In the genomic region with DNA sequence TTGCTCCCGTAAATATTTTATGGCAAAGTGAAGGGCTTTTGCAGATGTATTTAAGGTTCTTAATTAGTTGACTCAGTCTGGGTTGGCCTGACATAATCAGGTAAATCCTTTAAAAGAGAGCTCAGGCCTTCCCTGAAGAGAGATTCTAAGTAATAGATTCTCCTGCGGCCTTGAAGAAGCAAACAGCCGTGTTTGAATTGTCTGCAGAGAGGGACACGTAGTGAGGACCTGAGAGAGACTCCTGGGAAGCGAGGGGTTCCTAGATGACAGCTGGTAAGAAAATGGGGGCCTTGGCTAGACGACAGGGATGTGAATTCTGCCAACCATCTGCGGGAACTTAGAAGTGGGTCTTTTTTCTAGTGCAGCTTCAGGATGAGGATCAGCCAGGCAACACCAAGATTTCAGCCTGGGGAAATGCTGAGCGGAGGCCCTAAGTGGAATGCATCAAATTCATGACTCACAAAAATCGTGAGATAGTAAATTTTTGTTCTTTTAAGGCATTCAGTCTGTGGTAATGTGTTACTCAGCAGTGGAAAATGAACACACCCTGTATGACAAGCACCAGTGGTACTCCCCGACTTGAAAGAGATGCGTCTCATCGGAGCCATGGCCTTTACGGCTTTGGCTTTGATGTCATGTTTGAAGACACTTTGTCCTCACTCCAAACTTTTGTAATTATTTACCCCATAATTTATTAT, we compare ENCODE assay signal across 11 cellular contexts.
DNase-seq lines count a peak whose midpoint lies in the region; ATAC-seq, FAIRE-seq and TF ChIP-seq lines count a peak whose summit lies in the region.
"Had no signal": no experiment of that assay in that cellular context is flagged by ENCODE, and none has a peak within 500 bp of the region (broad histone marks: within the 10 kb centered on the region; RNA-seq: fewer than 3 reads in every experiment).

No MANE protein-coding gene starts in this region.

- 7% methylated on average over 13 of the region's 13 CpGs for WGBS in HepG2 (ENCODE audit: low lambda C conversion rate)
- WGBS in right lobe of liver (ENCODE audit: insufficient coverage, low coverage, low lambda C conversion rate, missing lambda C conversion rate) = 78% methylated on average over 12 of the region's 13 CpGs
- WGBS in aorta, 2 donors = 69% methylated on average over 13 of the region's 13 CpGs

- intact Hi-C loops in HepG2 (cut with micrococcal nuclease; ENCODE audit: unreplicated experiment) = no loop called here
- intact Hi-C loops in right lobe of liver (cut with DNase I) = no loop called here
- intact Hi-C loops in aorta (cut with DNase I) = no loop called here

- BruUV-seq in HepG2 (replicated peaks; lab: Mats Ljungman, UMichigan) = no TSS peak

- H3K4me3 ChIP-seq in HepG2 (replicated peaks in 1 of 3; ENCODE audit: insufficient read depth in 1 of 3, low read depth in 2 of 3, low read length in 3 of 3) (no peak overlapping the region), right lobe of liver (no peak overlapping the region), aorta (ENCODE audit: low read length in 2 of 2) (no peak overlapping the region)
- H3K4me3 ChIP-seq: BLaER1 treated with 17β-estradiol and CSF1 and Interleukin-3, amounts not matched to agents 10 nM and 100 nM; pancreas had no signal

- TF ChIP-seq CTCF in HepG2 (CRISPR knock-in tag; IDR thresholded peaks at IDR 0.05) = no peak
- no peak for TF ChIP-seq CTCF in right lobe of liver (IDR thresholded peaks at IDR 0.05)

- POLR2A ChIA-PET in HepG2 (lab: Yijun Ruan, JAX) = no interaction called here

- H3K36me3 ChIP-seq in HepG2 (replicated peaks in 1 of 2; ENCODE audit: control insufficient read depth in 1 of 2, insufficient read depth in 2 of 2, low read length in 2 of 2) (no peaks in the 10 kb centered on the region), right lobe of liver (no peaks in the 10 kb centered on the region), aorta (ENCODE audit: control insufficient read depth in 1 of 2, insufficient read depth in 2 of 2, low read length in 1 of 2) (no peaks in the 10 kb centered on the region)
- H3K36me3 ChIP-seq: BLaER1 treated with 17β-estradiol and CSF1 and Interleukin-3, amounts not matched to agents 10 nM and 100 nM; pancreas had no signal

- H3K4me2 ChIP-seq in HepG2 (ENCODE audit: low read depth, low read length) = no peak overlapping the region
- H3K4me2 ChIP-seq: BLaER1 treated with 17β-estradiol and CSF1 and Interleukin-3, amounts not matched to agents 10 nM and 100 nM; KMS-11 had no signal

- TF ChIP-seq EP300 in HepG2 (IDR thresholded peaks at IDR 0.05; ENCODE audit: low read depth in 2 of 2, low read length in 2 of 2) (no peak), HepG2 (CRISPR knock-in tag; IDR thresholded peaks at IDR 0.05; ENCODE audit: borderline replicate concordance) (no peak)

- H3K9me3 ChIP-seq in HepG2 (ENCODE audit: low read length) (no peaks in the 10 kb centered on the region), right lobe of liver (no peaks in the 10 kb centered on the region), aorta (ENCODE audit: control insufficient read depth, low read length) (no peaks in the 10 kb centered on the region)
- H3K9me3 ChIP-seq: pancreas had no signal

- H3K27ac ChIP-seq in HepG2 (ENCODE audit: extremely low read length, insufficient read depth, low read length) (no peak overlapping the region), right lobe of liver (no peak overlapping the region), aorta (ENCODE audit: low read depth in 1 of 2, low read length in 2 of 2) (no peak overlapping the region)
- H3K27ac ChIP-seq: BLaER1 treated with 17β-estradiol and CSF1 and Interleukin-3, amounts not matched to agents 10 nM and 100 nM; KMS-11; pancreas had no signal

- no peak overlapping the region for H3K9ac ChIP-seq in HepG2 (ENCODE audit: insufficient read depth, low read depth, low read length)
- H3K9ac ChIP-seq: BLaER1 treated with 17β-estradiol and CSF1 and Interleukin-3, amounts not matched to agents 10 nM and 100 nM; KMS-11 had no signal

- in situ Hi-C loops in HepG2 (cut with HindIII; ENCODE audit: extremely low pct_ligation_motif_present, low pct_unique_long_range_greater_than_20kb) = loop anchor here (25.0 kb wide), 2 partner anchors 327 to 827 kb away; no protein-coding TSS in a partner anchor

- FAIRE-seq in HepG2 (lab: Jason Lieb, UNC) = no peak
- FAIRE-seq: pancreas had no signal

- TF ChIP-seq POLR2A in HepG2 (IDR thresholded peaks at IDR 0.05; ENCODE audit: insufficient read depth in 1 of 2, low read depth in 2 of 2, low read length in 2 of 2) = no peak
- no peak for TF ChIP-seq POLR2A in right lobe of liver (IDR thresholded peaks at IDR 0.05)

- no peaks in the 10 kb centered on the region for H4K20me1 ChIP-seq in HepG2 (ENCODE audit: insufficient read depth, low read length)
- H4K20me1 ChIP-seq: BLaER1 treated with 17β-estradiol and CSF1 and Interleukin-3, amounts not matched to agents 10 nM and 100 nM had no signal

- ATAC-seq in HepG2 = no peak
- ATAC-seq in right lobe of liver = no peak
- ATAC-seq in aorta (ENCODE audit: low FRiP score) = peak; percentile 36

- H2AFZ ChIP-seq in HepG2 (ENCODE audit: low read length) = no peak overlapping the region

- peaks cover 0 to under 1% of the 10 kb centered on the region in 2 experiments; a peak in 3 of 5 replicates for H3K27me3 ChIP-seq in HepG2 (ENCODE audit: control insufficient read depth in 1 of 2, insufficient read depth in 2 of 2, low read length in 2 of 2)
- no peaks in the 10 kb centered on the region for H3K27me3 ChIP-seq in right lobe of liver
- H3K27me3 ChIP-seq in aorta (ENCODE audit: control insufficient read depth in 1 of 2, insufficient read depth in 2 of 2, low read length in 1 of 2) = no peaks in the 10 kb centered on the region
- H3K27me3 ChIP-seq: BLaER1 treated with 17β-estradiol and CSF1 and Interleukin-3, amounts not matched to agents 10 nM and 100 nM had no signal

- H3K79me2 ChIP-seq in HepG2 (ENCODE audit: insufficient read depth, low read length) = no peaks in the 10 kb centered on the region

- CTCF ChIA-PET in HepG2 (lab: Yijun Ruan, JAX; ENCODE audit: low intra/inter-chr PET ratio, low total read pairs) = no interaction called here

- TF ChIP-seq RAD21 in HepG2 (CRISPR knock-in tag; IDR thresholded peaks at IDR 0.05) = no peak

- H3K4me1 ChIP-seq in HepG2 (ENCODE audit: insufficient read depth, low read length) (no peaks in the 10 kb centered on the region), right lobe of liver (no peaks in the 10 kb centered on the region), aorta (ENCODE audit: control insufficient read depth in 1 of 2, insufficient read depth in 2 of 2, low read length in 2 of 2) (no peaks in the 10 kb centered on the region)
- H3K4me1 ChIP-seq: BLaER1 treated with 17β-estradiol and CSF1 and Interleukin-3, amounts not matched to agents 10 nM and 100 nM; pancreas had no signal

- DNase-seq in HepG2 (ENCODE audit: low spot score) (peak; percentile 7), right lobe of liver (no peak), amniotic stem cell (lab: John Stamatoyannopoulos, UW) (peak; percentile 89), islet precursor cell (peak; percentile 74), aorta (no peak), midbrain (lab: John Stamatoyannopoulos, UW) (no peak), NCI-H2029 (lab: John Stamatoyannopoulos, UW) (no peak), HT-29 (ENCODE audit: low spot score) (no peak)
- DNase-seq: pancreas had no signal

TF ChIP-seq in HepG2, 621 proteins besides CTCF, POLR2A, EP300 and RAD21 (continues in another document):
- TF ChIP-seq ZSCAN20 (CRISPR knock-in tag; IDR thresholded peaks at IDR 0.05; ENCODE audit: borderline replicate concordance) = no peak
- no peak for TF ChIP-seq HDAC2 (CRISPR knock-in tag; IDR thresholded peaks at IDR 0.05)
- no peak for TF ChIP-seq JUND (CRISPR knock-in tag; IDR thresholded peaks at IDR 0.05)
- TF ChIP-seq, protein P1, sequence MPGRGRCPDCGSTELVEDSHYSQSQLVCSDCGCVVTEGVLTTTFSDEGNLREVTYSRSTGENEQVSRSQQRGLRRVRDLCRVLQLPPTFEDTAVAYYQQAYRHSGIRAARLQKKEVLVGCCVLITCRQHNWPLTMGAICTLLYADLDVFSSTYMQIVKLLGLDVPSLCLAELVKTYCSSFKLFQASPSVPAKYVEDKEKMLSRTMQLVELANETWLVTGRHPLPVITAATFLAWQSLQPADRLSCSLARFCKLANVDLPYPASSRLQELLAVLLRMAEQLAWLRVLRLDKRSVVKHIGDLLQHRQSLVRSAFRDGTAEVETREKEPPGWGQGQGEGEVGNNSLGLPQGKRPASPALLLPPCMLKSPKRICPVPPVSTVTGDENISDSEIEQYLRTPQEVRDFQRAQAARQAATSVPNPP (CRISPR knock-in tag; IDR thresholded peaks at IDR 0.05) = no peak
- TF ChIP-seq IRF2 (CRISPR knock-in tag; IDR thresholded peaks at IDR 0.05) = no peak
- TF ChIP-seq ZNF484 (CRISPR knock-in tag; IDR thresholded peaks at IDR 0.05; ENCODE audit: borderline replicate concordance, low read depth) = no peak
- no peak for TF ChIP-seq ZNF382 (CRISPR knock-in tag; IDR thresholded peaks at IDR 0.05; ENCODE audit: borderline replicate concordance)

Comparison
In these comparisons a context has a peak if more than half of its experiments do, and no peak if none do; other contexts are left out.
1. DNase-seq: peak in HepG2 (single experiment), amniotic stem cell (single experiment) and islet precursor cell (single experiment); none in right lobe of liver (0 of 3), aorta (0 of 2), midbrain (single experiment), NCI-H2029 (single experiment) and HT-29 (single experiment).